36 cellular contexts compared by ENCODE assay signal in genomic region chr19:458091-459042, GRCh38. TPM values are rescaled to one million over a fixed set of nuclear protein-coding genes. Genes with fewer than 3 reads are reported as not detected.
"Had no signal": no experiment of that assay in that cellular context is flagged by ENCODE, and none has a peak within 500 bp of the region (broad histone marks: within the 10 kb centered on the region; RNA-seq: fewer than 3 reads in every experiment).

No MANE protein-coding gene starts in this region.

- H3K36me3 ChIP-seq: adrenal gland, breast epithelium, cardiac muscle cell had no signal

- H3K27ac Mint-ChIP-seq: activated B cell treated with CpG ODN at 0.5 μM for 24 hours; activated CD8-positive, alpha-beta memory T cell treated with anti-CD3 and anti-CD28 coated beads, Interleukin-2, amount 10 ng/mL, durations not matched to agents 7 days and 5 days; activated CD8-positive, alpha-beta T cell treated with anti-CD3 and anti-CD28 coated beads, Interleukin-2, amount 10 ng/mL, durations not matched to agents 7 days and 5 days; activated naive CD4-positive, alpha-beta T cell treated with anti-CD3 and anti-CD28 coated beads for 36 hours; activated naive CD4-positive, alpha-beta T cell treated with anti-CD3 and anti-CD28 coated beads, Interleukin-2, amount 50 U/mL, for 24 hours; activated naive CD8-positive, alpha-beta T cell treated with anti-CD3 and anti-CD28 coated beads for 36 hours; activated naive CD8-positive, alpha-beta T cell treated with anti-CD3 and anti-CD28 coated beads, Interleukin-2, amount 50 U/mL, for 24 hours; activated T-helper 1 cell treated with anti-CD3 and anti-CD28 coated beads, Interleukin-12 subunit alpha, Interleukin-12 subunit beta, Interleukin-2, Interleukin-4 antibody, amounts not matched to agents 30 ng/mL and 10 ng/mL and 1 ng/mL, durations not matched to agents 14 hours and 24 hours and 36 hours; activated T-helper 2 cell treated with anti-CD3 and anti-CD28 coated beads, Interferon-gamma antibody, Interleukin-2, Interleukin-4, amounts not matched to agents 10 μg/mL and 5 μg/mL and 100 μg/mL, durations not matched to agents 14 hours and 24 hours and 36 hours; dendritic cell treated with granulocyte-macrophage colony-stimulating factor and Interleukin-4, amounts not matched to agents 40 ng/mL and 50 ng/mL, for 4 days; endodermal cell; T-helper 17 cell; T-helper 2 cell treated with Interferon-gamma antibody and Interleukin-4, amounts not matched to agents 5 μg/mL and 100 μg/mL, for 36 hours had no signal

- H3K9me3 Mint-ChIP-seq: activated B cell treated with CpG ODN at 0.5 μM for 24 hours; activated naive CD4-positive, alpha-beta T cell treated with anti-CD3 and anti-CD28 coated beads for 36 hours; activated naive CD4-positive, alpha-beta T cell treated with anti-CD3 and anti-CD28 coated beads, Interleukin-2, amount 50 U/mL, for 24 hours; activated naive CD8-positive, alpha-beta T cell treated with anti-CD3 and anti-CD28 coated beads for 36 hours; activated naive CD8-positive, alpha-beta T cell treated with anti-CD3 and anti-CD28 coated beads, Interleukin-2, amount 50 U/mL, for 24 hours; activated T-helper 1 cell treated with anti-CD3 and anti-CD28 coated beads, Interleukin-12 subunit alpha, Interleukin-12 subunit beta, Interleukin-2, Interleukin-4 antibody, amounts not matched to agents 30 ng/mL and 10 ng/mL and 1 ng/mL, durations not matched to agents 14 hours and 24 hours and 36 hours; activated T-helper 2 cell treated with anti-CD3 and anti-CD28 coated beads, Interferon-gamma antibody, Interleukin-2, Interleukin-4, amounts not matched to agents 10 μg/mL and 5 μg/mL and 100 μg/mL, durations not matched to agents 14 hours and 24 hours and 36 hours; central memory CD8-positive, alpha-beta T cell; dendritic cell treated with granulocyte-macrophage colony-stimulating factor and Interleukin-4, amounts not matched to agents 40 ng/mL and 50 ng/mL, for 4 days; endodermal cell; T-helper 2 cell treated with Interferon-gamma antibody and Interleukin-4, amounts not matched to agents 5 μg/mL and 100 μg/mL, for 36 hours had no signal

- H3K4me3 ChIP-seq: cardiac muscle cell had no signal

- H3K9me3 ChIP-seq: adrenal gland, body of pancreas, breast epithelium had no signal

- H3K27ac ChIP-seq: breast epithelium, cardiac muscle cell, WERI-Rb-1 had no signal

- H3K36me3 Mint-ChIP-seq: activated CD8-positive, alpha-beta memory T cell treated with anti-CD3 and anti-CD28 coated beads, Interleukin-2, amount 10 ng/mL, durations not matched to agents 7 days and 5 days; activated naive CD4-positive, alpha-beta T cell treated with anti-CD3 and anti-CD28 coated beads, Interleukin-2, amount 50 U/mL, for 24 hours; activated naive CD8-positive, alpha-beta T cell treated with anti-CD3 and anti-CD28 coated beads for 36 hours had no signal

- DNase-seq: activated B cell treated with CpG ODN at 0.5 μM for 24 hours; activated CD4-positive, alpha-beta T cell treated with anti-CD3 and anti-CD28 coated beads for 48 hours; activated CD4-positive, alpha-beta T cell treated with anti-CD3 and anti-CD28 coated beads, Interleukin-2, amount 50 U/mL, for 1 hour; activated CD4-positive, alpha-beta T cell treated with anti-CD3 and anti-CD28 coated beads, Interleukin-2, amount 50 U/mL, for 48 hours; activated CD8-positive, alpha-beta memory T cell treated with anti-CD3 and anti-CD28 coated beads, Interleukin-2, amount 10 ng/mL, durations not matched to agents 7 days and 5 days; activated CD8-positive, alpha-beta memory T cell treated with anti-CD3 and anti-CD28 coated beads, Interleukin-2, amount 50 U/mL, for 4 hours; activated CD8-positive, alpha-beta T cell treated with anti-CD3 and anti-CD28 coated beads, Interleukin-2, amount 10 ng/mL, durations not matched to agents 7 days and 5 days; activated effector memory CD4-positive, alpha-beta T cell treated with anti-CD3 and anti-CD28 coated beads, Interleukin-2, amount 50 U/mL, for 16 hours; activated naive CD4-positive, alpha-beta T cell treated with anti-CD3 and anti-CD28 coated beads for 36 hours; activated naive CD8-positive, alpha-beta T cell treated with anti-CD3 and anti-CD28 coated beads for 36 hours; activated naive CD8-positive, alpha-beta T cell treated with anti-CD3 and anti-CD28 coated beads, Interleukin-2, amount 50 U/mL, for 24 hours; activated T-cell treated with anti-CD3 and anti-CD28 coated beads, Interleukin-2, amount 50 U/mL, for 1 hour; activated T-cell treated with anti-CD3 and anti-CD28 coated beads, Interleukin-2, amount 50 U/mL, for 48 hours; adrenal gland; amygdala; body of pancreas; dorsolateral prefrontal cortex; effector memory CD4-positive, alpha-beta T cell; endodermal cell; foreskin fibroblast; T-helper 1 cell; T-helper 17 cell; T1000; WERI-Rb-1 had no signal

- H3K4me1 Mint-ChIP-seq: central memory CD8-positive, alpha-beta T cell had no signal

- ATAC-seq: activated CD4-positive, CD25-positive, alpha-beta regulatory T cell treated with anti-CD3 and anti-CD28 coated beads, Interleukin-2, amount 50 U/mL, for 24 hours; activated CD8-positive, alpha-beta memory T cell treated with anti-CD3 and anti-CD28 coated beads, Interleukin-2, amount 10 ng/mL, durations not matched to agents 7 days and 5 days; activated CD8-positive, alpha-beta T cell treated with anti-CD3 and anti-CD28 coated beads, Interleukin-2, amount 10 ng/mL, durations not matched to agents 7 days and 5 days; activated naive CD8-positive, alpha-beta T cell treated with anti-CD3 and anti-CD28 coated beads, Interleukin-2, amount 50 U/mL, for 24 hours; body of pancreas; esophagus mucosa; T-helper 17 cell had no signal

- H3K4me3 Mint-ChIP-seq: activated B cell treated with CpG ODN at 0.5 μM for 24 hours; activated CD8-positive, alpha-beta memory T cell treated with anti-CD3 and anti-CD28 coated beads, Interleukin-2, amount 10 ng/mL, durations not matched to agents 7 days and 5 days; activated CD8-positive, alpha-beta T cell treated with anti-CD3 and anti-CD28 coated beads, Interleukin-2, amount 10 ng/mL, durations not matched to agents 7 days and 5 days; activated naive CD4-positive, alpha-beta T cell treated with anti-CD3 and anti-CD28 coated beads for 36 hours; activated naive CD4-positive, alpha-beta T cell treated with anti-CD3 and anti-CD28 coated beads, Interleukin-2, amount 50 U/mL, for 24 hours; activated naive CD8-positive, alpha-beta T cell treated with anti-CD3 and anti-CD28 coated beads for 36 hours; activated naive CD8-positive, alpha-beta T cell treated with anti-CD3 and anti-CD28 coated beads, Interleukin-2, amount 50 U/mL, for 24 hours; activated T-helper 1 cell treated with anti-CD3 and anti-CD28 coated beads, Interleukin-12 subunit alpha, Interleukin-12 subunit beta, Interleukin-2, Interleukin-4 antibody, amounts not matched to agents 30 ng/mL and 10 ng/mL and 1 ng/mL, durations not matched to agents 14 hours and 24 hours and 36 hours; central memory CD8-positive, alpha-beta T cell; dendritic cell treated with granulocyte-macrophage colony-stimulating factor and Interleukin-4, amounts not matched to agents 40 ng/mL and 50 ng/mL, for 4 days; T-helper 17 cell; T-helper 2 cell treated with Interferon-gamma antibody and Interleukin-4, amounts not matched to agents 5 μg/mL and 100 μg/mL, for 36 hours had no signal

- H3K4me1 ChIP-seq: breast epithelium had no signal

- H3K27me3 ChIP-seq: adrenal gland, body of pancreas, breast epithelium, dorsolateral prefrontal cortex had no signal

RNA-seq across cellular contexts. Expression of gene SHC2, which starts 2.5 kb away (rescaled TPM):
- total RNA-seq: activated B cell treated with CpG ODN at 0.5 μM for 24 hours; activated CD8-positive, alpha-beta memory T cell treated with anti-CD3 and anti-CD28 coated beads for 36 hours; activated CD8-positive, alpha-beta memory T cell treated with anti-CD3 and anti-CD28 coated beads, Interleukin-2, amount 10 ng/mL, durations not matched to agents 7 days and 5 days; activated CD8-positive, alpha-beta T cell treated with anti-CD3 and anti-CD28 coated beads, Interleukin-2, amount 10 ng/mL, durations not matched to agents 7 days and 5 days; activated naive CD4-positive, alpha-beta T cell treated with anti-CD3 and anti-CD28 coated beads for 36 hours; activated T-helper 1 cell treated with anti-CD3 and anti-CD28 coated beads, Interleukin-12 subunit alpha, Interleukin-12 subunit beta, Interleukin-2, Interleukin-4 antibody, amounts not matched to agents 30 ng/mL and 10 ng/mL and 1 ng/mL, durations not matched to agents 14 hours and 24 hours and 36 hours; activated T-helper 2 cell treated with anti-CD3 and anti-CD28 coated beads, Interferon-gamma antibody, Interleukin-2, Interleukin-4, amounts not matched to agents 10 μg/mL and 5 μg/mL and 100 μg/mL, durations not matched to agents 14 hours and 24 hours and 36 hours; T-helper 17 cell had no signal

RNA-seq across cellular contexts. Expression of gene C2CD4C, which starts 49.4 kb away (rescaled TPM):
- total RNA-seq: activated B cell treated with CpG ODN at 0.5 μM for 24 hours; activated CD8-positive, alpha-beta memory T cell treated with anti-CD3 and anti-CD28 coated beads for 36 hours; activated CD8-positive, alpha-beta memory T cell treated with anti-CD3 and anti-CD28 coated beads, Interleukin-2, amount 10 ng/mL, durations not matched to agents 7 days and 5 days; activated CD8-positive, alpha-beta T cell treated with anti-CD3 and anti-CD28 coated beads, Interleukin-2, amount 10 ng/mL, durations not matched to agents 7 days and 5 days; T-helper 17 cell had no signal
- polyA plus RNA-seq: aorta had no signal
